Comparison of ENCODE assay signal across 1 cellular context in the genomic region with DNA sequence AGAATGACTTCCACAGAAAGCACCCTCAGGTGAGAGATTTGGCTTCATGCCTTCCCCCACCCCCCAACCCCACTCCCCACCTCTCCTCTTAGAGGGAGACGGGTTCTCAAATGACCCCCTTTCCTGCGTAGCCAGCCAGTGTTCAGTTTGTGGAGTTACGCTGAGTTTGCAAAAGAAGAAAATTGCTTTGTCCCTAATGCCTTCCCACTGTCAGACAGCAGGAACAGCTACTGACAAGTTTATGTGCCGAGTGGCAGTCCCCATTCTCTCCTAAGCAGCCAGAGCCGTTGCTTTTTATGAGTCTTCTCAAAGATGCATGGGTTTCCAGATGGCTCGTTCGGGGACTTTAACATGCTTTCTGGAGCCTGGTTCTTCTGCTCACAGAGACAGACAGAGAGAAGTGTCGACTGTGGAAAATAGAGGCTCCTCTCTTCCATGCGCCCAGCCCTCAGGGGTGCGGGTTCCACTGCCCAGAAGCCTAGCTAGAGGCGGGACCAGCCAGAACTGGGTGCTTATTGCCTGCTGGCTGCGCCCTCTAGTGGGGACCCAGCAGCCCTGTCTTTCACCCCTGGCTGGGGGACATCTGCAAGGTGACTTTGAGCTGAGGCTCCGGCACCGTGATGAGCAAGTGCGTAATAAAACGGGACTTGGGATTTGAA.
TF ChIP-seq lines count a peak whose summit lies in the region.

No MANE protein-coding gene starts in this region.

TF ChIP-seq in HepG2, 621 proteins besides CTCF, POLR2A, EP300 and RAD21 (continued from another document and continues in another):
- TF ChIP-seq ZEB1 (IDR thresholded peaks at IDR 0.05; ENCODE audit: insufficient replicate concordance, low read depth), result no peak
- TF ChIP-seq SOX5 (CRISPR knock-in tag; IDR thresholded peaks at IDR 0.05; ENCODE audit: borderline replicate concordance), result 0 out of 2 replicates have a peak, but pooled peaks have one; percentile 23
- TF ChIP-seq, protein P1, sequence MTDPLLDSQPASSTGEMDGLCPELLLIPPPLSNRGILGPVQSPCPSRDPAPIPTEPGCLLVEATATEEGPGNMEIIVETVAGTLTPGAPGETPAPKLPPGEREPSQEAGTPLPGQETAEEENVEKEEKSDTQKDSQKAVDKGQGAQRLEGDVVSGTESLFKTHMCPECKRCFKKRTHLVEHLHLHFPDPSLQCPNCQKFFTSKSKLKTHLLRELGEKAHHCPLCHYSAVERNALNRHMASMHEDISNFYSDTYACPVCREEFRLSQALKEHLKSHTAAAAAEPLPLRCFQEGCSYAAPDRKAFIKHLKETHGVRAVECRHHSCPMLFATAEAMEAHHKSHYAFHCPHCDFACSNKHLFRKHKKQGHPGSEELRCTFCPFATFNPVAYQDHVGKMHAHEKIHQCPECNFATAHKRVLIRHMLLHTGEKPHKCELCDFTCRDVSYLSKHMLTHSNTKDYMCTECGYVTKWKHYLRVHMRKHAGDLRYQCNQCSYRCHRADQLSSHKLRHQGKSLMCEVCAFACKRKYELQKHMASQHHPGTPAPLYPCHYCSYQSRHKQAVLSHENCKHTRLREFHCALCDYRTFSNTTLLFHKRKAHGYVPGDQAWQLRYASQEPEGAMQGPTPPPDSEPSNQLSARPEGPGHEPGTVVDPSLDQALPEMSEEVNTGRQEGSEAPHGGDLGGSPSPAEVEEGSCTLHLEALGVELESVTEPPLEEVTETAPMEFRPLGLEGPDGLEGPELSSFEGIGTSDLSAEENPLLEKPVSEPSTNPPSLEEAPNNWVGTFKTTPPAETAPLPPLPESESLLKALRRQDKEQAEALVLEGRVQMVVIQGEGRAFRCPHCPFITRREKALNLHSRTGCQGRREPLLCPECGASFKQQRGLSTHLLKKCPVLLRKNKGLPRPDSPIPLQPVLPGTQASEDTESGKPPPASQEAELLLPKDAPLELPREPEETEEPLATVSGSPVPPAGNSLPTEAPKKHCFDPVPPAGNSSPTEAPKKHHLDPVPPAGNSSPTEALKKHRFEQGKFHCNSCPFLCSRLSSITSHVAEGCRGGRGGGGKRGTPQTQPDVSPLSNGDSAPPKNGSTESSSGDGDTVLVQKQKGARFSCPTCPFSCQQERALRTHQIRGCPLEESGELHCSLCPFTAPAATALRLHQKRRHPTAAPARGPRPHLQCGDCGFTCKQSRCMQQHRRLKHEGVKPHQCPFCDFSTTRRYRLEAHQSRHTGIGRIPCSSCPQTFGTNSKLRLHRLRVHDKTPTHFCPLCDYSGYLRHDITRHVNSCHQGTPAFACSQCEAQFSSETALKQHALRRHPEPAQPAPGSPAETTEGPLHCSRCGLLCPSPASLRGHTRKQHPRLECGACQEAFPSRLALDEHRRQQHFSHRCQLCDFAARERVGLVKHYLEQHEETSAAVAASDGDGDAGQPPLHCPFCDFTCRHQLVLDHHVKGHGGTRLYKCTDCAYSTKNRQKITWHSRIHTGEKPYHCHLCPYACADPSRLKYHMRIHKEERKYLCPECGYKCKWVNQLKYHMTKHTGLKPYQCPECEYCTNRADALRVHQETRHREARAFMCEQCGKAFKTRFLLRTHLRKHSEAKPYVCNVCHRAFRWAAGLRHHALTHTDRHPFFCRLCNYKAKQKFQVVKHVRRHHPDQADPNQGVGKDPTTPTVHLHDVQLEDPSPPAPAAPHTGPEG (CRISPR knock-in tag; IDR thresholded peaks at IDR 0.05), result no peak
- no peak for TF ChIP-seq SOX13 (IDR thresholded peaks at IDR 0.05)
- no peak for TF ChIP-seq SOX13 (CRISPR knock-in tag; conservative IDR thresholded peaks at IDR 0.05 in 1 of 2, IDR thresholded peaks at IDR 0.05 in 1 of 2)
- TF ChIP-seq, protein P2, sequence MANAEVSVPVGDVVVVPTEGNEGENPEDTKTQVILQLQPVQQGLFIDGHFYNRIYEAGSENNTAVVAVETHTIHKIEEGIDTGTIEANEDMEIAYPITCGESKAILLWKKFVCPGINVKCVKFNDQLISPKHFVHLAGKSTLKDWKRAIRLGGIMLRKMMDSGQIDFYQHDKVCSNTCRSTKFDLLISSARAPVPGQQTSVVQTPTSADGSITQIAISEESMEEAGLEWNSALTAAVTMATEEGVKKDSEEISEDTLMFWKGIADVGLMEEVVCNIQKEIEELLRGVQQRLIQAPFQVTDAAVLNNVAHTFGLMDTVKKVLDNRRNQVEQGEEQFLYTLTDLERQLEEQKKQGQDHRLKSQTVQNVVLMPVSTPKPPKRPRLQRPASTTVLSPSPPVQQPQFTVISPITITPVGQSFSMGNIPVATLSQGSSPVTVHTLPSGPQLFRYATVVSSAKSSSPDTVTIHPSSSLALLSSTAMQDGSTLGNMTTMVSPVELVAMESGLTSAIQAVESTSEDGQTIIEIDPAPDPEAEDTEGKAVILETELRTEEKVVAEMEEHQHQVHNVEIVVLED (CRISPR knock-in tag; IDR thresholded peaks at IDR 0.05; ENCODE audit: borderline replicate concordance), result no peak; the same call in 1 of the 2 replicates
- TF ChIP-seq PRPF4 (IDR thresholded peaks at IDR 0.05; ENCODE audit: low read depth, low read length, poor library complexity, severe bottlenecking), result no peak
- TF ChIP-seq, protein P3, sequence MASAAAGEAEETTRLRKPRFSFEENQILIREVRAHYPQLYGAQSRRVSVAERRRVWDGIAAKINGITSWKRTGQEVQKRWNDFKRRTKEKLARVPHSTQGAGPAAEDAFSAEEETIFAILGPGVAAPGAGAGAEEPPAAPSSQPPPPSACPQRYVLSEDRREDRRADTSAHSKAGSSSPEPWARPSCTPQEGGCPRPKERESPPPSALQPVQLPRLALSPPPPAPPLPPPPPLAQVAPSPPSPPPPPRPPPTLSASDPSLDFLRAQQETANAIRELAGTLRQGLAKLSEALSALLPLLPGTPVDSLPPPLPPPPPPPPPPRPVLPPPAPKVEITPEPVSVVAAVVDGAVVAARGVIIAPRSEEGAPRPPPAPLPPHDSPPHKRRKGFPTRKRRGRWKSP (CRISPR knock-in tag; IDR thresholded peaks at IDR 0.05), result no peak
- TF ChIP-seq MEIS1 (CRISPR knock-in tag; IDR thresholded peaks at IDR 0.05; ENCODE audit: borderline replicate concordance), result no peak
- 0 out of 2 replicates have a peak, but pooled peaks have one; percentile 44 for TF ChIP-seq IRF2 (CRISPR knock-in tag; IDR thresholded peaks at IDR 0.05)
- TF ChIP-seq, protein P4, sequence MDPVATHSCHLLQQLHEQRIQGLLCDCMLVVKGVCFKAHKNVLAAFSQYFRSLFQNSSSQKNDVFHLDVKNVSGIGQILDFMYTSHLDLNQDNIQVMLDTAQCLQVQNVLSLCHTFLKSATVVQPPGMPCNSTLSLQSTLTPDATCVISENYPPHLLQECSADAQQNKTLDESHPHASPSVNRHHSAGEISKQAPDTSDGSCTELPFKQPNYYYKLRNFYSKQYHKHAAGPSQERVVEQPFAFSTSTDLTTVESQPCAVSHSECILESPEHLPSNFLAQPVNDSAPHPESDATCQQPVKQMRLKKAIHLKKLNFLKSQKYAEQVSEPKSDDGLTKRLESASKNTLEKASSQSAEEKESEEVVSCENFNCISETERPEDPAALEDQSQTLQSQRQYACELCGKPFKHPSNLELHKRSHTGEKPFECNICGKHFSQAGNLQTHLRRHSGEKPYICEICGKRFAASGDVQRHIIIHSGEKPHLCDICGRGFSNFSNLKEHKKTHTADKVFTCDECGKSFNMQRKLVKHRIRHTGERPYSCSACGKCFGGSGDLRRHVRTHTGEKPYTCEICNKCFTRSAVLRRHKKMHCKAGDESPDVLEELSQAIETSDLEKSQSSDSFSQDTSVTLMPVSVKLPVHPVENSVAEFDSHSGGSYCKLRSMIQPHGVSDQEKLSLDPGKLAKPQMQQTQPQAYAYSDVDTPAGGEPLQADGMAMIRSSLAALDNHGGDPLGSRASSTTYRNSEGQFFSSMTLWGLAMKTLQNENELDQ (CRISPR knock-in tag; IDR thresholded peaks at IDR 0.05; ENCODE audit: borderline replicate concordance), result no peak
- TF ChIP-seq ZNF282 (IDR thresholded peaks at IDR 0.05; ENCODE audit: partially characterized antibody), result no peak
- TF ChIP-seq THYN1 (CRISPR knock-in tag; IDR thresholded peaks at IDR 0.05; ENCODE audit: borderline replicate concordance, low read depth), result no peak
- no peak for TF ChIP-seq PCBP2 (optimal IDR thresholded peaks at IDR 0.05; ENCODE audit: low read depth, low read length, poor library complexity, severe bottlenecking)
- TF ChIP-seq ZMYM3 (CRISPR knock-in tag; IDR thresholded peaks at IDR 0.05), result no peak
- TF ChIP-seq, protein P5, sequence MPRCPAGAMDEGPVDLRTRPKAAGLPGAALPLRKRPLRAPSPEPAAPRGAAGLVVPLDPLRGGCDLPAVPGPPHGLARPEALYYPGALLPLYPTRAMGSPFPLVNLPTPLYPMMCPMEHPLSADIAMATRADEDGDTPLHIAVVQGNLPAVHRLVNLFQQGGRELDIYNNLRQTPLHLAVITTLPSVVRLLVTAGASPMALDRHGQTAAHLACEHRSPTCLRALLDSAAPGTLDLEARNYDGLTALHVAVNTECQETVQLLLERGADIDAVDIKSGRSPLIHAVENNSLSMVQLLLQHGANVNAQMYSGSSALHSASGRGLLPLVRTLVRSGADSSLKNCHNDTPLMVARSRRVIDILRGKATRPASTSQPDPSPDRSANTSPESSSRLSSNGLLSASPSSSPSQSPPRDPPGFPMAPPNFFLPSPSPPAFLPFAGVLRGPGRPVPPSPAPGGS (CRISPR knock-in tag; IDR thresholded peaks at IDR 0.05), result no peak
- no peak for TF ChIP-seq ZKSCAN1 (IDR thresholded peaks at IDR 0.05; ENCODE audit: low read length)
- TF ChIP-seq, protein P6, sequence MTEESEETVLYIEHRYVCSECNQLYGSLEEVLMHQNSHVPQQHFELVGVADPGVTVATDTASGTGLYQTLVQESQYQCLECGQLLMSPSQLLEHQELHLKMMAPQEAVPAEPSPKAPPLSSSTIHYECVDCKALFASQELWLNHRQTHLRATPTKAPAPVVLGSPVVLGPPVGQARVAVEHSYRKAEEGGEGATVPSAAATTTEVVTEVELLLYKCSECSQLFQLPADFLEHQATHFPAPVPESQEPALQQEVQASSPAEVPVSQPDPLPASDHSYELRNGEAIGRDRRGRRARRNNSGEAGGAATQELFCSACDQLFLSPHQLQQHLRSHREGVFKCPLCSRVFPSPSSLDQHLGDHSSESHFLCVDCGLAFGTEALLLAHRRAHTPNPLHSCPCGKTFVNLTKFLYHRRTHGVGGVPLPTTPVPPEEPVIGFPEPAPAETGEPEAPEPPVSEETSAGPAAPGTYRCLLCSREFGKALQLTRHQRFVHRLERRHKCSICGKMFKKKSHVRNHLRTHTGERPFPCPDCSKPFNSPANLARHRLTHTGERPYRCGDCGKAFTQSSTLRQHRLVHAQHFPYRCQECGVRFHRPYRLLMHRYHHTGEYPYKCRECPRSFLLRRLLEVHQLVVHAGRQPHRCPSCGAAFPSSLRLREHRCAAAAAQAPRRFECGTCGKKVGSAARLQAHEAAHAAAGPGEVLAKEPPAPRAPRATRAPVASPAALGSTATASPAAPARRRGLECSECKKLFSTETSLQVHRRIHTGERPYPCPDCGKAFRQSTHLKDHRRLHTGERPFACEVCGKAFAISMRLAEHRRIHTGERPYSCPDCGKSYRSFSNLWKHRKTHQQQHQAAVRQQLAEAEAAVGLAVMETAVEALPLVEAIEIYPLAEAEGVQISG (CRISPR knock-in tag; IDR thresholded peaks at IDR 0.05), result peak; percentile 24; the same call in 1 of the 2 replicates
- peak; percentile 37; the same call in 1 of the 2 replicates for TF ChIP-seq ZNF768 (CRISPR knock-in tag; IDR thresholded peaks at IDR 0.05)
- 0 out of 4 replicates have a peak, but pooled peaks of 1 of the 2 experiments have one; percentile 51 for TF ChIP-seq KLF16 (CRISPR knock-in tag; IDR thresholded peaks at IDR 0.05)
- no peak for TF ChIP-seq ZNF354B (CRISPR knock-in tag; IDR thresholded peaks at IDR 0.05)
- no peak for TF ChIP-seq ZNF160 (CRISPR knock-in tag; IDR thresholded peaks at IDR 0.05)
- TF ChIP-seq ZNF619 (CRISPR knock-in tag; IDR thresholded peaks at IDR 0.05), result no peak
- TF ChIP-seq, protein P7, sequence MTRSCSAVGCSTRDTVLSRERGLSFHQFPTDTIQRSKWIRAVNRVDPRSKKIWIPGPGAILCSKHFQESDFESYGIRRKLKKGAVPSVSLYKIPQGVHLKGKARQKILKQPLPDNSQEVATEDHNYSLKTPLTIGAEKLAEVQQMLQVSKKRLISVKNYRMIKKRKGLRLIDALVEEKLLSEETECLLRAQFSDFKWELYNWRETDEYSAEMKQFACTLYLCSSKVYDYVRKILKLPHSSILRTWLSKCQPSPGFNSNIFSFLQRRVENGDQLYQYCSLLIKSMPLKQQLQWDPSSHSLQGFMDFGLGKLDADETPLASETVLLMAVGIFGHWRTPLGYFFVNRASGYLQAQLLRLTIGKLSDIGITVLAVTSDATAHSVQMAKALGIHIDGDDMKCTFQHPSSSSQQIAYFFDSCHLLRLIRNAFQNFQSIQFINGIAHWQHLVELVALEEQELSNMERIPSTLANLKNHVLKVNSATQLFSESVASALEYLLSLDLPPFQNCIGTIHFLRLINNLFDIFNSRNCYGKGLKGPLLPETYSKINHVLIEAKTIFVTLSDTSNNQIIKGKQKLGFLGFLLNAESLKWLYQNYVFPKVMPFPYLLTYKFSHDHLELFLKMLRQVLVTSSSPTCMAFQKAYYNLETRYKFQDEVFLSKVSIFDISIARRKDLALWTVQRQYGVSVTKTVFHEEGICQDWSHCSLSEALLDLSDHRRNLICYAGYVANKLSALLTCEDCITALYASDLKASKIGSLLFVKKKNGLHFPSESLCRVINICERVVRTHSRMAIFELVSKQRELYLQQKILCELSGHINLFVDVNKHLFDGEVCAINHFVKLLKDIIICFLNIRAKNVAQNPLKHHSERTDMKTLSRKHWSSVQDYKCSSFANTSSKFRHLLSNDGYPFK (CRISPR knock-in tag; IDR thresholded peaks at IDR 0.05; ENCODE audit: borderline replicate concordance), result 0 out of 2 replicates have a peak, but pooled peaks have one; percentile 41
- TF ChIP-seq RFX5 (IDR thresholded peaks at IDR 0.05; ENCODE audit: low read depth, low read length), result no peak
- 0 out of 2 replicates have a peak, but pooled peaks have one; percentile 50 for TF ChIP-seq YEATS2 (CRISPR knock-in tag; IDR thresholded peaks at IDR 0.05; ENCODE audit: borderline replicate concordance)
- TF ChIP-seq ZBTB1 (CRISPR knock-in tag; IDR thresholded peaks at IDR 0.05; ENCODE audit: borderline replicate concordance), result no peak
- no peak for TF ChIP-seq ZNF776 (CRISPR knock-in tag; IDR thresholded peaks at IDR 0.05)
- TF ChIP-seq NR3C1 (CRISPR knock-in tag; IDR thresholded peaks at IDR 0.05), result no peak
- TF ChIP-seq ZZZ3 (CRISPR knock-in tag; IDR thresholded peaks at IDR 0.05; ENCODE audit: borderline replicate concordance), result no peak
- TF ChIP-seq BHLHE40 (IDR thresholded peaks at IDR 0.05; ENCODE audit: low read length), result no peak
- no peak for TF ChIP-seq RBFOX2 (IDR thresholded peaks at IDR 0.05; ENCODE audit: low read depth, low read length)
